20 cellular contexts compared by ENCODE assay signal in the genomic region with DNA sequence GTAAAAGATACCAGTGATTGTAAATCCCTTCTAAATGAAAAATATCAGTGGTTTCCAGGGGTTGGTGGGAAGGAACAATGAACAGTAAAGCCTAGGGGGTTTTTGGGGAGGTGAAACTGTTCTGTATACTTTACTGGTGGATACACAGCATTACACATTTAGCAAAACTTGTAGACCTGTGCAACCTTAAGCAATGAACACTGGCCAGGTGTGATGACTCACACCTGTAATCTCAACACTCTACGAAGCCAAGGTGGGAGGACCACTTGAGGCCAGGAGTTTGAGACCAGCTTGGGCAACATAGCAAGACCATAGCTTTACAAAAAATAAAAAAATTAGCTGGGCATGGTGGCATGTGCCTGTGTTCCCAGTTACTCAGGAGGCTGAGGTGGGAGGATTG. TPM values are rescaled to one million over a fixed set of nuclear protein-coding genes. Genes with fewer than 3 reads are reported as not detected.
DNase-seq lines count a peak whose midpoint lies in the region; ATAC-seq and TF ChIP-seq lines count a peak whose summit lies in the region.
"Had no signal": no experiment of that assay in that cellular context is flagged by ENCODE, and none has a peak within 500 bp of the region (broad histone marks: within the 10 kb centered on the region; RNA-seq: fewer than 3 reads in every experiment).

No MANE protein-coding gene starts in this region.

- no peak overlapping the region for H3K9ac ChIP-seq in GM23248

- no peaks in the 10 kb centered on the region for H3K9me2 ChIP-seq in GM23248 (ENCODE audit: insufficient read depth)

- no peaks in the 10 kb centered on the region for H4K20me1 ChIP-seq in GM23248 (ENCODE audit: insufficient read depth)

- H3K79me2 ChIP-seq in GM23248 (ENCODE audit: insufficient read depth), result no peaks in the 10 kb centered on the region

- no peaks in the 10 kb centered on the region for H3F3A ChIP-seq in GM23248 (ENCODE audit: insufficient read depth)

- peak overlapping the region; percentile 60 for H3K27ac Mint-ChIP-seq in T-helper 1 cell treated with Interleukin-12 subunit alpha and Interleukin-12 subunit beta and Interleukin-4 antibody, amounts not matched to agents 30 μg/mL and 1 μg/mL, for 36 hours
- H3K27ac Mint-ChIP-seq in WTC11, result no peak overlapping the region
- H3K27ac Mint-ChIP-seq: CD4-positive, CD25-positive, alpha-beta regulatory T cell had no signal

- 53 to 68% methylated on average over 1 of the region's 1 CpG for WGBS in GM23248 (ENCODE audit: low coverage in 1 of 2, low lambda C conversion rate in 2 of 2, missing lambda C conversion rate in 2 of 2), 2 experiments

- no peak for ATAC-seq in WTC11
- ATAC-seq in foreskin keratinocyte, result peak; percentile 47
- ATAC-seq: PC-3 had no signal

- POLR2A ChIA-PET in WTC11 (lab: Charles Lee), result no interaction called here

- H3K27me3 ChIP-seq in foreskin keratinocyte (no peaks in the 10 kb centered on the region), neutrophil (no peaks in the 10 kb centered on the region), GM23248 (replicated peaks; ENCODE audit: insufficient read depth) (no peaks in the 10 kb centered on the region)

- peaks cover 35% of the 10 kb centered on the region for H3K27me3 Mint-ChIP-seq in T-helper 1 cell treated with Interleukin-12 subunit alpha and Interleukin-12 subunit beta and Interleukin-4 antibody, amounts not matched to agents 30 μg/mL and 1 μg/mL, for 36 hours (ENCODE audit: low read depth)
- H3K27me3 Mint-ChIP-seq in WTC11 (ENCODE audit: low read depth), result peaks cover 29% of the 10 kb centered on the region

- H3K4me1 Mint-ChIP-seq in T-helper 1 cell treated with Interleukin-12 subunit alpha and Interleukin-12 subunit beta and Interleukin-4 antibody, amounts not matched to agents 30 μg/mL and 1 μg/mL, for 36 hours (ENCODE audit: low read depth), result peaks cover 17% of the 10 kb centered on the region
- H3K4me1 Mint-ChIP-seq in WTC11, result peaks cover 10% of the 10 kb centered on the region

- no peak overlapping the region for H3K27ac ChIP-seq in foreskin keratinocyte
- peak overlapping the region; percentile 99 for H3K27ac ChIP-seq in neutrophil
- no peak overlapping the region for H3K27ac ChIP-seq in GM23248

- H3K9me3 Mint-ChIP-seq in T-helper 1 cell treated with Interleukin-12 subunit alpha and Interleukin-12 subunit beta and Interleukin-4 antibody, amounts not matched to agents 30 μg/mL and 1 μg/mL, for 36 hours, result no peaks in the 10 kb centered on the region
- peaks cover 27% of the 10 kb centered on the region for H3K9me3 Mint-ChIP-seq in WTC11

- DNase-seq in T-helper 1 cell, result no peak
- DNase-seq in WTC11 (ENCODE audit: low spot score), result no peak
- peak in 1 of 2 donors; percentile 44 for DNase-seq in foreskin keratinocyte
- no peak for DNase-seq in kidney glomerular epithelial cell (lab: John Stamatoyannopoulos, UW)
- no peak for DNase-seq in SIG-M5 treated with dmso at 0.1 percent for 504 hours (lab: John Stamatoyannopoulos, UW; ENCODE audit: unreplicated experiment)
- no peak for DNase-seq in GM23248
- DNase-seq: 8988T; Calu3; CD4-positive, CD25-positive, alpha-beta regulatory T cell; NCI-H1092 treated with DMSO at 0.1 percent for 48 hours; NCI-H146; NCI-H2081 treated with DMSO at 0.1 percent for 48 hours; NCI-H774; PC-3; RPMI8226; SIG-M5 had no signal

- H3K4me3 Mint-ChIP-seq in T-helper 1 cell treated with Interleukin-12 subunit alpha and Interleukin-12 subunit beta and Interleukin-4 antibody, amounts not matched to agents 30 μg/mL and 1 μg/mL, for 36 hours, result peak overlapping the region; percentile 29
- peak overlapping the region; percentile 45; the same call in 1 of the 2 replicates for H3K4me3 Mint-ChIP-seq in WTC11

- CTCF ChIA-PET in WTC11 (lab: Charles Lee), result no interaction called here

- TF ChIP-seq CTCF in WTC11 (IDR thresholded peaks at IDR 0.05) (no peak), foreskin keratinocyte (conservative IDR thresholded peaks at IDR 0.05) (no peak), neutrophil (IDR thresholded peaks at IDR 0.05) (no peak)

- H3K4me1 ChIP-seq in foreskin keratinocyte (peaks cover 3% of the 10 kb centered on the region), neutrophil (ENCODE audit: control insufficient read depth in 1 of 2, insufficient read depth in 1 of 2, low read depth in 1 of 2, low read length in 1 of 2) (peaks cover 26 to 28% of the 10 kb centered on the region in 2 experiments), GM23248 (ENCODE audit: insufficient read depth) (peaks cover 6% of the 10 kb centered on the region; the same call in 1 of the 2 replicates)

- in situ Hi-C loops in GM23248 (cut with MboI), result no loop called here

- H3K36me3 ChIP-seq in neutrophil (no peaks in the 10 kb centered on the region), GM23248 (ENCODE audit: low read depth) (no peaks in the 10 kb centered on the region)

- H3K9me3 ChIP-seq in neutrophil (no peaks in the 10 kb centered on the region), GM23248 (ENCODE audit: low read depth) (no peaks in the 10 kb centered on the region)

- H2AFZ ChIP-seq in GM23248, result no peak overlapping the region

- H3K4me3 ChIP-seq in neutrophil (ENCODE audit: low read depth in 1 of 2, low read length in 1 of 2) (no peak overlapping the region), GM23248 (no peak overlapping the region)

- no peak overlapping the region for H3K4me2 ChIP-seq in GM23248 (ENCODE audit: unreplicated experiment)

- no peaks in the 10 kb centered on the region for H3K36me3 Mint-ChIP-seq in T-helper 1 cell treated with Interleukin-12 subunit alpha and Interleukin-12 subunit beta and Interleukin-4 antibody, amounts not matched to agents 30 μg/mL and 1 μg/mL, for 36 hours (ENCODE audit: low read depth)
- H3K36me3 Mint-ChIP-seq in WTC11, result peaks cover 9% of the 10 kb centered on the region
- H3K36me3 Mint-ChIP-seq: CD4-positive, CD25-positive, alpha-beta regulatory T cell had no signal

TF ChIP-seq in WTC11, 78 proteins besides CTCF, POLR2A, EP300 and RAD21:
- TF ChIP-seq SMAD4 (CRISPR knock-in tag; IDR thresholded peaks at IDR 0.05), result no peak

RNA-seq across cellular contexts. Expression of gene CCDC13, which starts 1.8 kb away (rescaled TPM):
- 0.79 TPM in 1 of 3 replicates, not detected in the others for total RNA-seq in WTC11 (2021)
- total RNA-seq in foreskin keratinocyte, result 0.32 TPM in 1 of 2 replicates, not detected in the other
- 0.18 and 0.25 TPM in 2 replicates for polyA plus RNA-seq in foreskin keratinocyte
- total RNA-seq in GM23248 (2014; rRNA removed; shearing (Covaris generic)), result 0.22 and 1.3 TPM in 2 replicates
- 0.41 and 1.1 TPM in 2 replicates for polyA plus RNA-seq in GM23248 (2016; fragmentation: Nextera tagmentation; extraction: Ambion mirVana)
- total RNA-seq: H4 had no signal

RNA-seq across cellular contexts. Expression of gene HIGD1A, which starts 33.0 kb away (rescaled TPM):
- 74.6 to 80.7 TPM (median 76.2 TPM) in 3 replicates for total RNA-seq in WTC11 (2021)
- total RNA-seq in foreskin keratinocyte, result 236 and 243 TPM in 2 replicates
- polyA plus RNA-seq in foreskin keratinocyte, result 183 and 201 TPM in 2 replicates
- 154 and 173 TPM in 2 replicates for total RNA-seq in GM23248 (2014; rRNA removed; shearing (Covaris generic))
- polyA plus RNA-seq in GM23248 (2016; fragmentation: Nextera tagmentation; extraction: Ambion mirVana), result 211 and 217 TPM in 2 replicates

RNA-seq across cellular contexts. Expression of gene ACKR2, which starts 38.0 kb away (rescaled TPM):
- total RNA-seq in WTC11 (2021), result 0.28 to 0.41 TPM (median 0.39 TPM) in 3 replicates
- total RNA-seq in foreskin keratinocyte, result 0.20 and 0.21 TPM in 2 replicates
- polyA plus RNA-seq in foreskin keratinocyte, result 0.04 and 0.11 TPM in 2 replicates
- total RNA-seq in GM23248 (2014; rRNA removed; shearing (Covaris generic)), result 0.11 TPM in 1 of 2 replicates, not detected in the other
- polyA plus RNA-seq in GM23248 (2016; fragmentation: Nextera tagmentation; extraction: Ambion mirVana), result 0.23 and 0.32 TPM in 2 replicates
- total RNA-seq: CD4-positive, CD25-positive, alpha-beta regulatory T cell; H4; NCI-H460 had no signal
